Comparison of ENCODE assay signal across 8 cellular contexts in genomic region chr7:16345979-16346958, GRCh38.
DNase-seq lines count a peak whose midpoint lies in the region; ATAC-seq, FAIRE-seq and TF ChIP-seq lines count a peak whose summit lies in the region.

No MANE protein-coding gene starts in this region.

- H3K27ac ChIP-seq in psoas muscle: no peak overlapping the region

- H3K9me3 ChIP-seq in psoas muscle: peaks cover 5% of the 10 kb centered on the region

- H3K4me1 Mint-ChIP-seq in activated T-cell treated with anti-CD3 and anti-CD28 coated beads, Interleukin-2, amount 50 U/mL, for 4 hours (ENCODE audit: low read depth): no peaks in the 10 kb centered on the region

- peak; percentile 99 for DNase-seq in Caki2 (ENCODE audit: low read depth)
- DNase-seq in H4 (ENCODE audit: low spot score): peak; percentile 99
- peak; percentile 43 for DNase-seq in NCI-H460 (ENCODE audit: extremely low read depth, low read depth)
- peak; percentile 88 for DNase-seq in glomerular visceral epithelial cell (ENCODE audit: extremely low spot score)
- no peak for DNase-seq in frontal cortex (ENCODE audit: low spot score in 2 of 2)
- no peak for DNase-seq in activated T-cell treated with anti-CD3 and anti-CD28 coated beads, Interleukin-2, amount 50 U/mL, for 4 hours
- DNase-seq in activated naive CD4-positive, alpha-beta T cell (lab: John Stamatoyannopoulos, UW): no peak
- DNase-seq in psoas muscle: no peak

- TF ChIP-seq CTCF in psoas muscle (IDR thresholded peaks at IDR 0.05): no peak

- no peak overlapping the region for H3K4me3 ChIP-seq in psoas muscle

- peaks cover 1% of the 10 kb centered on the region for H3K36me3 Mint-ChIP-seq in activated T-cell treated with anti-CD3 and anti-CD28 coated beads, Interleukin-2, amount 50 U/mL, for 4 hours (ENCODE audit: insufficient read depth)

- H3K27me3 Mint-ChIP-seq in activated T-cell treated with anti-CD3 and anti-CD28 coated beads, Interleukin-2, amount 50 U/mL, for 4 hours (ENCODE audit: low read depth): no peaks in the 10 kb centered on the region

- H3K27me3 ChIP-seq in psoas muscle (ENCODE audit: insufficient read depth in 3 of 3, low read length in 2 of 3): no peaks in the 10 kb centered on the region

- in situ Hi-C loops in Caki2 (cut with HindIII; ENCODE audit: low pct_unique_long_range_greater_than_20kb, low sequenced_read_pairs): no loop called here

- intact Hi-C loops in psoas muscle (cut with DNase I): no loop called here

- no peaks in the 10 kb centered on the region for H3K4me1 ChIP-seq in psoas muscle

- peaks cover 33% of the 10 kb centered on the region for H3K9me3 Mint-ChIP-seq in activated T-cell treated with anti-CD3 and anti-CD28 coated beads, Interleukin-2, amount 50 U/mL, for 4 hours

- WGBS in psoas muscle, 3 donors: 69 to 82% (median 70%) methylated on average over 5 of the region's 5 CpGs

- no peaks in the 10 kb centered on the region for H3K36me3 ChIP-seq in psoas muscle (ENCODE audit: insufficient read depth in 1 of 2, low read depth in 1 of 2)

- no peak for FAIRE-seq in frontal cortex (lab: Jason Lieb, UNC)

- ATAC-seq in activated T-cell treated with anti-CD3 and anti-CD28 coated beads, Interleukin-2, amount 50 U/mL, for 4 hours: no peak
- no peak for ATAC-seq in psoas muscle

- H3K4me3 Mint-ChIP-seq in activated T-cell treated with anti-CD3 and anti-CD28 coated beads, Interleukin-2, amount 50 U/mL, for 4 hours: no peak overlapping the region

Comparison
In these comparisons a context has a peak if more than half of its experiments do, and no peak if none do; other contexts are left out.
1. DNase-seq: peak in Caki2 (single experiment), H4 (single experiment), NCI-H460 (single experiment) and glomerular visceral epithelial cell (single experiment); none in frontal cortex (0 of 2), activated T-cell treated with anti-CD3 and anti-CD28 coated beads, Interleukin-2, amount 50 U/mL, for 4 hours (single experiment), activated naive CD4-positive, alpha-beta T cell (0 of 4) and psoas muscle (0 of 2).